ENCODE assay signal across 13 cellular contexts in the genomic region with DNA sequence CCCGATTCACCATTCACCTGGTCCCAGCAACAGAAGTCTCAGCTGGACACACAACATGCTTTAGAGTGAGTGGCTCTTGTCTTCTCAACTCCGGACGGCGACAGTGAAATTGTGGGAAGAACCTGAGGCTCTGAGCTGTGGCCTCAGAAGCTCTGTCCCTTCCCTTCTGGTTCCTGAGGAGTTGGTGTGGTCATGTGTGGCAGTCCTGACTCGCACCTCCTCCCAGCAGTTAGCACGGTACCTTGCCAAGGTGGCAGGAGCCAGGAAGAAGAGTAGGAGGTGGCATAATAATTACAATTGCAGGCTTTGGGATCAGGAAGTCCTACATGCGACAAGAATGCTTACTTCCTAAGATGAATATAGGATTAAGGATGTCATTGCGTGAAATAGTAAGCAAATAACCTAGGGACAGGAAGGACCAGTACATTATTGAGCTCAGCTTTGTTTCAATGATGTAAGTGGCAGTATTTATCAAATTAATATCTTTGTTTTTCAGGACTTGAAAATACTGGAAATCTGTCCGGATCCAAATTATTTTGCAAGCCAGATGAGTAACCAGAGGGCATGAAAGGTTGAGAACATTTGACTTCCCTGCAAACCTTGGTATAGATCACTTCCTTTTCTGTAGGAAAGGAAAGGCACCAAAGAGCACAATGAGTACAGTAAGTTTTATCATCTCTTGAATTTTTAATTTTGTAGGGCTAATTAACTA. TPM values are rescaled to one million over a fixed set of nuclear protein-coding genes. Genes with fewer than 3 reads are reported as not detected.
DNase-seq lines count a peak whose midpoint lies in the region; ATAC-seq, FAIRE-seq and TF ChIP-seq lines count a peak whose summit lies in the region.
"Had no signal": no experiment of that assay in that cellular context is flagged by ENCODE, and none has a peak within 500 bp of the region (broad histone marks: within the 10 kb centered on the region; RNA-seq: fewer than 3 reads in every experiment).

No MANE protein-coding gene starts in this region.

- H2AFZ ChIP-seq in astrocyte (ENCODE audit: low read depth, low read length), result no peak overlapping the region

- peak overlapping the region; percentile 57 for H3K27ac Mint-ChIP-seq in stimulated activated naive CD8-positive, alpha-beta T cell treated with anti-CD3 and anti-CD28 coated beads, Interleukin-15, Interleukin-2, amounts not matched to agents 100 ng/mL and 50 ng/mL, for 24 hours
- H3K27ac Mint-ChIP-seq in astrocyte (ENCODE audit: unreplicated experiment) (peak overlapping the region; percentile 89), immature natural killer cell (peak overlapping the region in 5 of 6 donors; percentile 1 to 78 (median 40))

- TF ChIP-seq EP300 in upper lobe of left lung (IDR thresholded peaks at IDR 0.05), result no peak

- no peaks in the 10 kb centered on the region for H3K27me3 Mint-ChIP-seq in stimulated activated naive CD8-positive, alpha-beta T cell treated with anti-CD3 and anti-CD28 coated beads, Interleukin-15, Interleukin-2, amounts not matched to agents 100 ng/mL and 50 ng/mL, for 24 hours
- H3K27me3 Mint-ChIP-seq in astrocyte (ENCODE audit: low read depth, unreplicated experiment) (no peaks in the 10 kb centered on the region), immature natural killer cell (ENCODE audit: low read depth in 3 of 3) (peaks cover 4 to 6% (median 4%) of the 10 kb centered on the region in 3 donors)
- H3K27me3 Mint-ChIP-seq: CD4-positive, alpha-beta memory T cell had no signal

- FAIRE-seq in astrocyte (lab: Jason Lieb, UNC), result no peak

- no peak overlapping the region for H3K4me2 ChIP-seq in astrocyte (ENCODE audit: low read length)
- H3K4me2 ChIP-seq: KMS-11 had no signal

- H4K20me1 ChIP-seq in astrocyte (ENCODE audit: insufficient read depth, low read length), result peaks cover 93% of the 10 kb centered on the region

- no peaks in the 10 kb centered on the region for H3K27me3 ChIP-seq in astrocyte (ENCODE audit: insufficient read depth, low read length)
- no peaks in the 10 kb centered on the region for H3K27me3 ChIP-seq in MG63
- no peaks in the 10 kb centered on the region for H3K27me3 ChIP-seq in upper lobe of left lung
- H3K27me3 ChIP-seq: thyroid gland had no signal

- ATAC-seq in stimulated activated naive CD8-positive, alpha-beta T cell treated with anti-CD3 and anti-CD28 coated beads, Interleukin-15, Interleukin-2, amounts not matched to agents 100 U/mL and 50 U/mL, for 24 hours, result no peak
- no peak for ATAC-seq in HG03095 (IDR thresholded peaks at IDR 0.05; ENCODE audit: unreplicated experiment)
- no peak for ATAC-seq in upper lobe of left lung (ENCODE audit: low FRiP score in 2 of 2)

- peaks cover 56% of the 10 kb centered on the region for H3K36me3 Mint-ChIP-seq in stimulated activated naive CD8-positive, alpha-beta T cell treated with anti-CD3 and anti-CD28 coated beads, Interleukin-15, Interleukin-2, amounts not matched to agents 100 ng/mL and 50 ng/mL, for 24 hours (ENCODE audit: low read depth)
- H3K36me3 Mint-ChIP-seq in astrocyte (ENCODE audit: low read depth, unreplicated experiment) (peaks cover 38% of the 10 kb centered on the region), immature natural killer cell (peaks cover 11 to 26% (median 20%) of the 10 kb centered on the region in 3 donors)

- no peaks in the 10 kb centered on the region for H3K9me3 Mint-ChIP-seq in stimulated activated naive CD8-positive, alpha-beta T cell treated with anti-CD3 and anti-CD28 coated beads, Interleukin-15, Interleukin-2, amounts not matched to agents 100 ng/mL and 50 ng/mL, for 24 hours
- H3K9me3 Mint-ChIP-seq in astrocyte (ENCODE audit: unreplicated experiment) (no peaks in the 10 kb centered on the region), immature natural killer cell (no peaks in the 10 kb centered on the region)

- TF ChIP-seq POLR2A in upper lobe of left lung (IDR thresholded peaks at IDR 0.05), result no peak

- TF ChIP-seq CTCF in astrocyte (IDR thresholded peaks at IDR 0.05; ENCODE audit: insufficient read depth, low read depth, low read length) (no peak), upper lobe of left lung (IDR thresholded peaks at IDR 0.05) (no peak)

- peaks cover 27% of the 10 kb centered on the region for H3K36me3 ChIP-seq in astrocyte (ENCODE audit: insufficient read depth, low read length)
- peaks cover 29% of the 10 kb centered on the region for H3K36me3 ChIP-seq in MG63
- H3K36me3 ChIP-seq in upper lobe of left lung, result peaks cover 8 to 52% (median 24%) of the 10 kb centered on the region in 4 donors

- H3K4me3 Mint-ChIP-seq in stimulated activated naive CD8-positive, alpha-beta T cell treated with anti-CD3 and anti-CD28 coated beads, Interleukin-15, Interleukin-2, amounts not matched to agents 100 ng/mL and 50 ng/mL, for 24 hours, result no peak overlapping the region
- H3K4me3 Mint-ChIP-seq in astrocyte (ENCODE audit: unreplicated experiment) (peak overlapping the region; percentile 27), immature natural killer cell (no peak overlapping the region)
- H3K4me3 Mint-ChIP-seq: CD4-positive, alpha-beta memory T cell had no signal

- 72 to 82% methylated on average over 9 of the region's 9 CpGs for WGBS in upper lobe of left lung, 2 donors

- peaks cover 56% of the 10 kb centered on the region for H3K4me1 Mint-ChIP-seq in stimulated activated naive CD8-positive, alpha-beta T cell treated with anti-CD3 and anti-CD28 coated beads, Interleukin-15, Interleukin-2, amounts not matched to agents 100 ng/mL and 50 ng/mL, for 24 hours (ENCODE audit: low read depth)
- peaks cover 28% of the 10 kb centered on the region for H3K4me1 Mint-ChIP-seq in astrocyte (ENCODE audit: low read depth, unreplicated experiment)
- H3K4me1 Mint-ChIP-seq in immature natural killer cell, result peaks cover 60 to 71% of the 10 kb centered on the region in 2 donors

- no peak for DNase-seq in stimulated activated naive CD8-positive, alpha-beta T cell treated with anti-CD3 and anti-CD28 coated beads, Interleukin-15, Interleukin-2, amounts not matched to agents 100 U/mL and 50 U/mL, for 24 hours
- DNase-seq in astrocyte (ENCODE audit: low read depth) (no peak), immature natural killer cell (no peak), MG63 (no peak), upper lobe of left lung (no peak), NCI-H526 (lab: John Stamatoyannopoulos, UW) (no peak)
- DNase-seq: CD4-positive, alpha-beta memory T cell; PC-3; thyroid gland had no signal

- H3K4me1 ChIP-seq in astrocyte (ENCODE audit: insufficient read depth, low read length) (no peaks in the 10 kb centered on the region), upper lobe of left lung (peaks cover 39 to 63% (median 44%) of the 10 kb centered on the region in 4 donors)

- H3K27ac ChIP-seq in astrocyte (ENCODE audit: low read depth, low read length) (no peak overlapping the region), upper lobe of left lung (peak overlapping the region in 2 of 4 donors; percentile 13 to 53)
- H3K27ac ChIP-seq: KMS-11, thyroid gland had no signal

- H3K9me3 ChIP-seq in astrocyte (ENCODE audit: insufficient read depth, low read depth, low read length), result no peaks in the 10 kb centered on the region
- no peaks in the 10 kb centered on the region for H3K9me3 ChIP-seq in MG63
- H3K9me3 ChIP-seq in upper lobe of left lung, result no peaks in the 10 kb centered on the region
- H3K9me3 ChIP-seq: thyroid gland had no signal

- H3K4me3 ChIP-seq in astrocyte (ENCODE audit: insufficient read depth, low read depth, low read length) (no peak overlapping the region), MG63 (no peak overlapping the region), upper lobe of left lung (no peak overlapping the region)
- H3K4me3 ChIP-seq: lung, thyroid gland had no signal

- H3K79me2 ChIP-seq in astrocyte (ENCODE audit: insufficient read depth, low read length), result peaks cover 90% of the 10 kb centered on the region

- no peak overlapping the region for H3K9ac ChIP-seq in astrocyte (ENCODE audit: low read length)
- H3K9ac ChIP-seq: KMS-11 had no signal

RNA-seq across cellular contexts. Expression of a gene that starts 21.1 kb away (rescaled TPM):
- total RNA-seq in astrocyte, result 73.6 and 77.2 TPM in 2 replicates
- polyA plus RNA-seq in immature natural killer cell, result 100 to 1,000 TPM in 1 of 3 donors, 10 to 100 TPM in 2; 48.0 to 116 (median 48.2) TPM
- 39.8 and 44.8 TPM in 2 replicates for total RNA-seq in MG63 (2014; rRNA removed; shearing (Covaris generic); ENCODE audit: low replicate concordance)
- total RNA-seq in upper lobe of left lung, result 10 to 100 TPM; 28.0 to 48.5 (median 43.3) TPM

RNA-seq across cellular contexts. Expression of a gene that starts 46.5 kb away (rescaled TPM):
- total RNA-seq in astrocyte (27.1 and 28.8 TPM in 2 replicates), upper lobe of left lung (10 to 100 TPM; 23.7 to 87.0 (median 27.1) TPM)
- 1 to 10 TPM in 1 of 3 donors, under 1 TPM in 2; 0.03 to 4.8 (median 0.94) TPM for polyA plus RNA-seq in immature natural killer cell
- total RNA-seq in MG63 (2014; rRNA removed; shearing (Covaris generic); ENCODE audit: low replicate concordance), result 7.3 and 24.4 TPM in 2 replicates
